ENCODE assay signal across 1 cellular context in genomic region chr14:49692895-49693737, GRCh38.
A peak's percentile ranks its signal among the peaks of the same experiment; 100 is the strongest.
TF ChIP-seq lines count a peak whose summit lies in the region.

TSS of gene KLHDC1 (plus strand) at chr14:49693120. CDS start at chr14:49693195, 75 bp downstream.

TF ChIP-seq in K562, 482 proteins besides CTCF, POLR2A, EP300 and RAD21 (continued from another document and continues in another):
- TF ChIP-seq ZNF639 (CRISPR knock-in tag; conservative IDR thresholded peaks at IDR 0.05 in 1 of 2, IDR thresholded peaks at IDR 0.05 in 1 of 2) (peak in 1 of 2 experiments; percentile 58; a peak in 1 of 4 replicates), LCOR (CRISPR knock-in tag; IDR thresholded peaks at IDR 0.05) (peak; percentile 74; the same call in 1 of the 2 replicates), FOXM1 (IDR thresholded peaks at IDR 0.05; ENCODE audit: low read depth) (no peak), FOXM1 (CRISPR knock-in tag; IDR thresholded peaks at IDR 0.05; ENCODE audit: low read depth) (no peak), JUNB (CRISPR knock-in tag; conservative IDR thresholded peaks at IDR 0.05) (no peak), NCOA4 (IDR thresholded peaks at IDR 0.05; ENCODE audit: partially characterized antibody) (no peak), GMEB1 (CRISPR knock-in tag; IDR thresholded peaks at IDR 0.05) (peak; percentile 57), PHB (CRISPR knock-in tag; IDR thresholded peaks at IDR 0.05) (no peak), ZNF431 (CRISPR knock-in tag; IDR thresholded peaks at IDR 0.05) (no peak), USF1 (CRISPR knock-in tag; IDR thresholded peaks at IDR 0.05) (no peak), ZBTB12 (CRISPR knock-in tag; IDR thresholded peaks at IDR 0.05) (no peak), CREB3 (tag; conservative IDR thresholded peaks at IDR 0.05; ENCODE audit: low read depth) (no peak), NEUROD1 (IDR thresholded peaks at IDR 0.05; ENCODE audit: borderline replicate concordance, low read depth, low read length, partially characterized antibody) (no peak), ZBTB33 (CRISPR knock-in tag; IDR thresholded peaks at IDR 0.05) (0 out of 2 replicates have a peak, but pooled peaks have one; percentile 16), CGGBP1 (CRISPR knock-in tag; IDR thresholded peaks at IDR 0.05) (no peak), FOXO4 (CRISPR knock-in tag; IDR thresholded peaks at IDR 0.05) (no peak), ZNF408 (CRISPR knock-in tag; IDR thresholded peaks at IDR 0.05; ENCODE audit: low read depth) (no peak), RNF2 (IDR thresholded peaks at IDR 0.05) (no peak; the same call in 1 of the 2 replicates), ATF3 (IDR thresholded peaks at IDR 0.05) (no peak), ATF3 (CRISPR knock-in tag; conservative IDR thresholded peaks at IDR 0.05) (no peak), ZNF140 (CRISPR knock-in tag; IDR thresholded peaks at IDR 0.05) (no peak), ZNF518B (CRISPR knock-in tag; IDR thresholded peaks at IDR 0.05) (no peak), TGIF2 (CRISPR knock-in tag; IDR thresholded peaks at IDR 0.05) (no peak), TEAD2 (tag; IDR thresholded peaks at IDR 0.05) (no peak), AFF4 (CRISPR knock-in tag; IDR thresholded peaks at IDR 0.05) (0 out of 2 replicates have a peak, but pooled peaks have one; percentile 30), TCF7 (IDR thresholded peaks at IDR 0.05; ENCODE audit: borderline replicate concordance) (no peak), ZNF696 (CRISPR knock-in tag; conservative IDR thresholded peaks at IDR 0.05) (no peak), SP2 (IDR thresholded peaks at IDR 0.05; ENCODE audit: extremely low read depth, low read depth, low read length, poor library complexity, severe bottlenecking) (no peak), PREB (CRISPR knock-in tag; IDR thresholded peaks at IDR 0.05) (no peak), FUS (optimal IDR thresholded peaks at IDR 0.05; ENCODE audit: low read depth, low read length) (no peak), U2AF1 (optimal IDR thresholded peaks at IDR 0.05; ENCODE audit: low read depth, low read length) (no peak)
